ENCODE assay signal across 33 cellular contexts in the genomic region with DNA sequence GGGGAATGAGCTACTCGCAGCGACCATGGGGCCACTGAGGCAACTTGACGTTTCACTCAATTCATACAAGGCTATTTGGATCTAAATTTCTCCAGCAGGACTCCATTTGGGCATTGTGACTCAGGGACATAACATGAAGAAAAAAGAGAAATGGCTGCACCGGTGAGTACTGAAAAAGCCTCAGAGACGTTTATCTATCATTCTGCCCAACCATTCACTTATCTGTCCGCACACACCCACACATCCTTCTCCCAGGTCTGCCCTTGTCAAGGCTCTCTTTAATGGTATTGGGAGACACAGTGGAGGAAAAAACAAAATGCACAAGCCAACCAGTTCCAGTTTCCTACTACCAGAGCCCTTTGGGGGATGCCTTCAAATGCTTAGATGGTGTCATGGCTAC.
"Had no signal": no experiment of that assay in that cellular context is flagged by ENCODE, and none has a peak within 500 bp of the region (broad histone marks: within the 10 kb centered on the region; RNA-seq: fewer than 3 reads in every experiment).

No MANE protein-coding gene starts in this region.

- H3K27ac Mint-ChIP-seq: activated B cell treated with CpG ODN at 0.5 μM for 24 hours; activated CD4-positive, alpha-beta memory T cell treated with anti-CD3 and anti-CD28 coated beads for 36 hours; activated naive CD4-positive, alpha-beta T cell treated with anti-CD3 and anti-CD28 coated beads for 36 hours; activated naive CD4-positive, alpha-beta T cell treated with anti-CD3 and anti-CD28 coated beads, Interleukin-2, amount 50 U/mL, for 72 hours; activated T-helper 1 cell treated with anti-CD3 and anti-CD28 coated beads, Interleukin-12 subunit alpha, Interleukin-12 subunit beta, Interleukin-2, Interleukin-4 antibody, amounts not matched to agents 30 ng/mL and 10 ng/mL and 1 ng/mL, durations not matched to agents 14 hours and 24 hours and 36 hours had no signal

- H3K4me3 Mint-ChIP-seq: activated B cell treated with CpG ODN at 0.5 μM for 24 hours; activated CD4-positive, alpha-beta memory T cell treated with anti-CD3 and anti-CD28 coated beads for 36 hours; activated naive CD4-positive, alpha-beta T cell treated with anti-CD3 and anti-CD28 coated beads for 36 hours; activated T-cell treated with anti-CD3 and anti-CD28 coated beads, Interleukin-2, amount 50 U/mL, for 4 hours; activated T-helper 1 cell treated with anti-CD3 and anti-CD28 coated beads, Interleukin-12 subunit alpha, Interleukin-12 subunit beta, Interleukin-2, Interleukin-4 antibody, amounts not matched to agents 30 ng/mL and 10 ng/mL and 1 ng/mL, durations not matched to agents 14 hours and 24 hours and 36 hours; brain had no signal

- H3K4me1 Mint-ChIP-seq: activated B cell treated with CpG ODN at 0.5 μM for 24 hours had no signal

- H3K9me3 ChIP-seq: adrenal gland, MG63 had no signal

- H3K27ac ChIP-seq: adrenal gland, VCaP had no signal

- FAIRE-seq: astrocyte, bronchial epithelial cell had no signal

- H3K36me3 Mint-ChIP-seq: activated CD4-positive, alpha-beta memory T cell treated with anti-CD3 and anti-CD28 coated beads for 36 hours; activated naive CD4-positive, alpha-beta T cell treated with anti-CD3 and anti-CD28 coated beads, Interleukin-2, amount 50 U/mL, for 72 hours; brain had no signal

- H3K36me3 ChIP-seq: adrenal gland, MG63 had no signal

- DNase-seq: activated B cell treated with CpG ODN at 0.5 μM for 24 hours; activated CD4-positive, alpha-beta memory T cell treated with anti-CD3 and anti-CD28 coated beads for 36 hours; activated CD4-positive, alpha-beta T cell treated with anti-CD3 and anti-CD28 coated beads for 4 hours; activated CD4-positive, alpha-beta T cell treated with anti-CD3 and anti-CD28 coated beads, Interleukin-2, amount 50 U/mL, for 1 hour; activated CD4-positive, CD25-positive, alpha-beta regulatory T cell treated with anti-CD3 and anti-CD28 coated beads, Interleukin-2, amount 50 U/mL, for 72 hours; activated CD8-positive, alpha-beta memory T cell treated with anti-CD3 and anti-CD28 coated beads, Interleukin-2, amount 50 U/mL, for 4 hours; activated gamma-delta T cell treated with Interleukin-2 at 50 U/mL for 16 hours; activated naive CD4-positive, alpha-beta T cell treated with anti-CD3 and anti-CD28 coated beads for 36 hours; activated T-cell treated with anti-CD3 and anti-CD28 coated beads for 4 hours; activated T-cell treated with anti-CD3 and anti-CD28 coated beads, Interleukin-2, amount 50 U/mL, for 4 hours; adrenal gland; caudate nucleus; Kasumi-1; MG63; NCI-H1048; NCI-H1105 treated with DMSO at 0.1 percent for 48 hours; NCI-H1436; NCI-H1694; NCI-H1930; NCI-H2081 treated with DMSO at 0.1 percent for 48 hours; NCI-H345; NCI-H524 treated with DMSO at 0.1 percent for 48 hours; Right ventricle myocardium superior; SW 1271; T-helper 1 cell; T-helper 2 cell; T-helper 9 cell had no signal

- H3K27me3 Mint-ChIP-seq: activated B cell treated with CpG ODN at 0.5 μM for 24 hours; activated CD4-positive, alpha-beta memory T cell treated with anti-CD3 and anti-CD28 coated beads for 36 hours had no signal

- ATAC-seq: activated naive CD4-positive, alpha-beta T cell treated with anti-CD3 and anti-CD28 coated beads, Interleukin-2, amount 50 U/mL, for 72 hours; activated T-cell treated with anti-CD3 and anti-CD28 coated beads, Interleukin-2, amount 50 U/mL, for 4 hours had no signal

- H3K9me3 Mint-ChIP-seq: activated B cell treated with CpG ODN at 0.5 μM for 24 hours; activated CD4-positive, alpha-beta memory T cell treated with anti-CD3 and anti-CD28 coated beads for 36 hours; activated naive CD4-positive, alpha-beta T cell treated with anti-CD3 and anti-CD28 coated beads for 36 hours; activated naive CD4-positive, alpha-beta T cell treated with anti-CD3 and anti-CD28 coated beads, Interleukin-2, amount 50 U/mL, for 72 hours; activated T-cell treated with anti-CD3 and anti-CD28 coated beads, Interleukin-2, amount 50 U/mL, for 4 hours; activated T-helper 1 cell treated with anti-CD3 and anti-CD28 coated beads, Interleukin-12 subunit alpha, Interleukin-12 subunit beta, Interleukin-2, Interleukin-4 antibody, amounts not matched to agents 30 ng/mL and 10 ng/mL and 1 ng/mL, durations not matched to agents 14 hours and 24 hours and 36 hours had no signal

- H3K4me3 ChIP-seq: adrenal gland, MG63 had no signal

- H3K27me3 ChIP-seq: adrenal gland, MG63 had no signal
